Comparison of ENCODE assay signal across 29 cellular contexts in genomic region chr19:34343751-34344150, GRCh38.
"Had no signal": no experiment of that assay in that cellular context is flagged by ENCODE, and none has a peak within 500 bp of the region (broad histone marks: within the 10 kb centered on the region; RNA-seq: fewer than 3 reads in every experiment).

No MANE protein-coding gene starts in this region.

- H3K4me2 ChIP-seq: hepatocyte had no signal

- H3K27ac Mint-ChIP-seq: dendritic cell treated with granulocyte-macrophage colony-stimulating factor and Interleukin-4, amounts not matched to agents 40 ng/mL and 50 ng/mL, for 4 days; endodermal cell had no signal

- FAIRE-seq: endometrium, endothelial cell of umbilical vein, frontal cortex had no signal

- H3K27me3 Mint-ChIP-seq: dendritic cell treated with granulocyte-macrophage colony-stimulating factor and Interleukin-4, amounts not matched to agents 40 ng/mL and 50 ng/mL, for 4 days; effector memory CD8-positive, alpha-beta T cell had no signal

- H3K27me3 ChIP-seq: dorsolateral prefrontal cortex, esophagus muscularis mucosa, esophagus squamous epithelium, foreskin keratinocyte, gastrocnemius medialis, gastroesophageal sphincter, heart left ventricle, heart right ventricle, hepatocyte had no signal

- DNase-seq: cortex of kidney; dermis blood vessel endothelial cell; dorsolateral prefrontal cortex; effector CD4-positive, alpha-beta T cell; effector CD8-positive, alpha-beta T cell; effector memory CD4-positive, alpha-beta T cell; effector memory CD8-positive, alpha-beta T cell; endodermal cell; erythroblast; esophagus squamous epithelium; foreskin fibroblast; foreskin keratinocyte; foreskin melanocyte; gastrocnemius medialis; glutamatergic neuron; head of caudate nucleus; heart left ventricle; heart right ventricle; hippocampal formation had no signal

- H2AFZ ChIP-seq: hepatocyte had no signal

- H3K4me3 ChIP-seq: coronary artery, dorsolateral prefrontal cortex, esophagus muscularis mucosa, esophagus squamous epithelium, gastrocnemius medialis, gastroesophageal sphincter, heart left ventricle, heart right ventricle, hepatocyte had no signal

- H3K4me1 ChIP-seq: esophagus muscularis mucosa, esophagus squamous epithelium, foreskin keratinocyte, gastrocnemius medialis, gastroesophageal sphincter had no signal

- H3K79me2 ChIP-seq: hepatocyte had no signal

- ATAC-seq: effector memory CD8-positive, alpha-beta T cell; esophagus mucosa; foreskin keratinocyte; gastrocnemius medialis; gastroesophageal sphincter; heart left ventricle; heart right ventricle had no signal

- H3K9me3 ChIP-seq: esophagus muscularis mucosa, gastrocnemius medialis, gastroesophageal sphincter had no signal

- H3K4me1 Mint-ChIP-seq: endodermal cell had no signal

- H3K27ac ChIP-seq: coronary artery, epithelial cell of prostate, esophagus muscularis mucosa, esophagus squamous epithelium, foreskin keratinocyte, gastrocnemius medialis, gastroesophageal sphincter, heart left ventricle, heart right ventricle, hepatocyte had no signal

- H3K4me3 Mint-ChIP-seq: dendritic cell treated with granulocyte-macrophage colony-stimulating factor and Interleukin-4, amounts not matched to agents 40 ng/mL and 50 ng/mL, for 4 days; effector memory CD8-positive, alpha-beta T cell; endodermal cell had no signal
